ENCODE assay signal across 1 cellular context in the genomic region with DNA sequence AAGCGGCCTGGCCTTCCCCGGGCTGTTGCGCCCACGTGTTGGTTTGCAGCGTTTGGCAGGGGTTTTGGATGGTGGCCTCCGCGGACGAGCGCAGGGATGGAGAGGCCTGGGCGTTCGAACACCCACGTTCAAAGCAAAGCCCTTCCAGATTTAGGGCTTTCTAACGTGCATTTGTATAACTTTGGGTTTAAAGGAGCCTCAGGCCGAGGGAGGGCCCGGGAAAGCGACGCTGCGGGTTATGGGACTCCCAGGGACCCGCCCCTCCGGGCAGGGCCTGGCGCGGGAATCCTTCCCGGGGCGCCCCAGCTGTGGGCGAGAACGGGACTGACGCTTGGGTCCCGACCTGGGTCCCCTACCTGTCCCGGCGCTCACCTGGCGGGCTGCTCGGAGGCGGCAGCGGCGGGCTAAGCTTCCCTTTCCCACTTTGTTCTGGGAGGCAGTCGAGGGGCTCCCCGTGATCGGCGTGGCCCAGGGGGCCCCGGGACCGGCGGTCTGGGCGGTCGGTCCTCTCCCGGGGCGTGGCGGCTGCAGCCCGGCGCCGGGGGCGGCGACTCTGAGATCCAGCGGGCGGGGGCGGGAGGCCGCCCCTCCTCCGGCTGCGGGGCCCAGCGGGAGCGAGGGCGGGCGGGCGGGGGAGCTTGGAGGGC.
TF ChIP-seq lines count a peak whose summit lies in the region.

A gene with protein sequence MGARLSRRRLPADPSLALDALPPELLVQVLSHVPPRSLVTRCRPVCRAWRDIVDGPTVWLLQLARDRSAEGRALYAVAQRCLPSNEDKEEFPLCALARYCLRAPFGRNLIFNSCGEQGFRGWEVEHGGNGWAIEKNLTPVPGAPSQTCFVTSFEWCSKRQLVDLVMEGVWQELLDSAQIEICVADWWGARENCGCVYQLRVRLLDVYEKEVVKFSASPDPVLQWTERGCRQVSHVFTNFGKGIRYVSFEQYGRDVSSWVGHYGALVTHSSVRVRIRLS (minus strand): TSS at position 529 of the 647 bp plus-strand sequence. CDS start 25,423 bp downstream, outside the sequence.

TF ChIP-seq in HEK293, 187 proteins besides CTCF, POLR2A, EP300 and RAD21 (continued from another document and continues in another):
- peak; percentile 91 for TF ChIP-seq ZNF501 (tag by site-specific recombination; IDR thresholded peaks at IDR 0.05)
- peak; percentile 99 for TF ChIP-seq IKZF3 (tag by site-specific recombination; IDR thresholded peaks at IDR 0.05)
- TF ChIP-seq ZNF341 (tag by site-specific recombination; IDR thresholded peaks at IDR 0.05; ENCODE audit: low read depth), result peak; percentile 96
- peak; percentile 98 for TF ChIP-seq ZNF600 (tag by site-specific recombination; IDR thresholded peaks at IDR 0.05)
- no peak for TF ChIP-seq ZNF37A (tag by site-specific recombination; IDR thresholded peaks at IDR 0.05)
- TF ChIP-seq, protein P1, sequence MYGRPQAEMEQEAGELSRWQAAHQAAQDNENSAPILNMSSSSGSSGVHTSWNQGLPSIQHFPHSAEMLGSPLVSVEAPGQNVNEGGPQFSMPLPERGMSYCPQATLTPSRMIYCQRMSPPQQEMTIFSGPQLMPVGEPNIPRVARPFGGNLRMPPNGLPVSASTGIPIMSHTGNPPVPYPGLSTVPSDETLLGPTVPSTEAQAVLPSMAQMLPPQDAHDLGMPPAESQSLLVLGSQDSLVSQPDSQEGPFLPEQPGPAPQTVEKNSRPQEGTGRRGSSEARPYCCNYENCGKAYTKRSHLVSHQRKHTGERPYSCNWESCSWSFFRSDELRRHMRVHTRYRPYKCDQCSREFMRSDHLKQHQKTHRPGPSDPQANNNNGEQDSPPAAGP (tag by site-specific recombination; IDR thresholded peaks at IDR 0.05), result peak; percentile 84
- peak; percentile 99 for TF ChIP-seq ZNF561 (tag by site-specific recombination; IDR thresholded peaks at IDR 0.05; ENCODE audit: borderline replicate concordance)
- TF ChIP-seq ZFP37 (tag by site-specific recombination; IDR thresholded peaks at IDR 0.05), result peak; percentile 94; the same call in 1 of the 2 replicates
- peak; percentile 59; the same call in 1 of the 2 replicates for TF ChIP-seq ZBTB21 (tag by site-specific recombination; IDR thresholded peaks at IDR 0.05)
- TF ChIP-seq, protein P2, sequence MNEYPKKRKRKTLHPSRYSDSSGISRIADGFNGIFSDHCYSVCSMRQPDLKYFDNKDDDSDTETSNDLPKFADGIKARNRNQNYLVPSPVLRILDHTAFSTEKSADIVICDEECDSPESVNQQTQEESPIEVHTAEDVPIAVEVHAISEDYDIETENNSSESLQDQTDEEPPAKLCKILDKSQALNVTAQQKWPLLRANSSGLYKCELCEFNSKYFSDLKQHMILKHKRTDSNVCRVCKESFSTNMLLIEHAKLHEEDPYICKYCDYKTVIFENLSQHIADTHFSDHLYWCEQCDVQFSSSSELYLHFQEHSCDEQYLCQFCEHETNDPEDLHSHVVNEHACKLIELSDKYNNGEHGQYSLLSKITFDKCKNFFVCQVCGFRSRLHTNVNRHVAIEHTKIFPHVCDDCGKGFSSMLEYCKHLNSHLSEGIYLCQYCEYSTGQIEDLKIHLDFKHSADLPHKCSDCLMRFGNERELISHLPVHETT (tag by site-specific recombination; IDR thresholded peaks at IDR 0.05), result peak; percentile 52
- TF ChIP-seq GLIS1 (tag by site-specific recombination; IDR thresholded peaks at IDR 0.05), result peak; percentile 91
- TF ChIP-seq, protein P3, sequence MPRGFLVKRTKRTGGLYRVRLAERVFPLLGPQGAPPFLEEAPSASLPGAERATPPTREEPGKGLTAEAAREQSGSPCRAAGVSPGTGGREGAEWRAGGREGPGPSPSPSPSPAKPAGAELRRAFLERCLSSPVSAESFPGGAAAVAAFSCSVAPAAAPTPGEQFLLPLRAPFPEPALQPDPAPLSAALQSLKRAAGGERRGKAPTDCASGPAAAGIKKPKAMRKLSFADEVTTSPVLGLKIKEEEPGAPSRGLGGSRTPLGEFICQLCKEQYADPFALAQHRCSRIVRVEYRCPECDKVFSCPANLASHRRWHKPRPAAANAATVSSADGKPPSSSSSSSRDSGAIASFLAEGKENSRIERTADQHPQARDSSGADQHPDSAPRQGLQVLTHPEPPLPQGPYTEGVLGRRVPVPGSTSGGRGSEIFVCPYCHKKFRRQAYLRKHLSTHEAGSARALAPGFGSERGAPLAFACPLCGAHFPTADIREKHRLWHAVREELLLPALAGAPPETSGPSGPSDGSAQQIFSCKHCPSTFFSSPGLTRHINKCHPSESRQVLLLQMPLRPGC (tag by site-specific recombination; IDR thresholded peaks at IDR 0.05), result no peak
- TF ChIP-seq, protein P4, sequence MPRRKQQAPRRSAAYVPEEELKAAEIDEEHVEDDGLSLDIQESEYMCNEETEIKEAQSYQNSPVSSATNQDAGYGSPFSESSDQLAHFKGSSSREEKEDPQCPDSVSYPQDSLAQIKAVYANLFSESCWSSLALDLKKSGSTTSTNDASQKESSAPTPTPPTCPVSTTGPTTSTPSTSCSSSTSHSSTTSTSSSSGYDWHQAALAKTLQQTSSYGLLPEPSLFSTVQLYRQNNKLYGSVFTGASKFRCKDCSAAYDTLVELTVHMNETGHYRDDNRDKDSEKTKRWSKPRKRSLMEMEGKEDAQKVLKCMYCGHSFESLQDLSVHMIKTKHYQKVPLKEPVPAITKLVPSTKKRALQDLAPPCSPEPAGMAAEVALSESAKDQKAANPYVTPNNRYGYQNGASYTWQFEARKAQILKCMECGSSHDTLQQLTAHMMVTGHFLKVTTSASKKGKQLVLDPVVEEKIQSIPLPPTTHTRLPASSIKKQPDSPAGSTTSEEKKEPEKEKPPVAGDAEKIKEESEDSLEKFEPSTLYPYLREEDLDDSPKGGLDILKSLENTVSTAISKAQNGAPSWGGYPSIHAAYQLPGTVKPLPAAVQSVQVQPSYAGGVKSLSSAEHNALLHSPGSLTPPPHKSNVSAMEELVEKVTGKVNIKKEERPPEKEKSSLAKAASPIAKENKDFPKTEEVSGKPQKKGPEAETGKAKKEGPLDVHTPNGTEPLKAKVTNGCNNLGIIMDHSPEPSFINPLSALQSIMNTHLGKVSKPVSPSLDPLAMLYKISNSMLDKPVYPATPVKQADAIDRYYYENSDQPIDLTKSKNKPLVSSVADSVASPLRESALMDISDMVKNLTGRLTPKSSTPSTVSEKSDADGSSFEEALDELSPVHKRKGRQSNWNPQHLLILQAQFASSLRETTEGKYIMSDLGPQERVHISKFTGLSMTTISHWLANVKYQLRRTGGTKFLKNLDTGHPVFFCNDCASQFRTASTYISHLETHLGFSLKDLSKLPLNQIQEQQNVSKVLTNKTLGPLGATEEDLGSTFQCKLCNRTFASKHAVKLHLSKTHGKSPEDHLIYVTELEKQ (tag by site-specific recombination; IDR thresholded peaks at IDR 0.05; ENCODE audit: borderline replicate concordance), result peak; percentile 67; the same call in 1 of the 2 replicates
- 0 out of 2 replicates have a peak, but pooled peaks have one; percentile 3 for TF ChIP-seq ZNF146 (tag by site-specific recombination; IDR thresholded peaks at IDR 0.05)
- no peak for TF ChIP-seq ZNF670 (tag by site-specific recombination; IDR thresholded peaks at IDR 0.05; ENCODE audit: low read depth)
- TF ChIP-seq ZNF660 (tag by site-specific recombination; IDR thresholded peaks at IDR 0.05), result peak; percentile 90
- TF ChIP-seq TRIM28 (IDR thresholded peaks at IDR 0.05; ENCODE audit: borderline replicate concordance, low read length), result no peak
- peak; percentile 100 for TF ChIP-seq GLIS2 (tag by site-specific recombination; IDR thresholded peaks at IDR 0.05)
- TF ChIP-seq, protein P5, sequence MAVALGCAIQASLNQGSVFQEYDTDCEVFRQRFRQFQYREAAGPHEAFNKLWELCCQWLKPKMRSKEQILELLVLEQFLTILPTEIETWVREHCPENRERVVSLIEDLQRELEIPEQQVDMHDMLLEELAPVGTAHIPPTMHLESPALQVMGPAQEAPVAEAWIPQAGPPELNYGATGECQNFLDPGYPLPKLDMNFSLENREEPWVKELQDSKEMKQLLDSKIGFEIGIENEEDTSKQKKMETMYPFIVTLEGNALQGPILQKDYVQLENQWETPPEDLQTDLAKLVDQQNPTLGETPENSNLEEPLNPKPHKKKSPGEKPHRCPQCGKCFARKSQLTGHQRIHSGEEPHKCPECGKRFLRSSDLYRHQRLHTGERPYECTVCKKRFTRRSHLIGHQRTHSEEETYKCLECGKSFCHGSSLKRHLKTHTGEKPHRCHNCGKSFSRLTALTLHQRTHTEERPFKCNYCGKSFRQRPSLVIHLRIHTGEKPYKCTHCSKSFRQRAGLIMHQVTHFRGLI (tag by site-specific recombination; IDR thresholded peaks at IDR 0.05), result peak; percentile 75
- peak; percentile 95 for TF ChIP-seq ZNF76 (tag by site-specific recombination; IDR thresholded peaks at IDR 0.05; ENCODE audit: borderline replicate concordance, low read depth)
- TF ChIP-seq, protein P6, sequence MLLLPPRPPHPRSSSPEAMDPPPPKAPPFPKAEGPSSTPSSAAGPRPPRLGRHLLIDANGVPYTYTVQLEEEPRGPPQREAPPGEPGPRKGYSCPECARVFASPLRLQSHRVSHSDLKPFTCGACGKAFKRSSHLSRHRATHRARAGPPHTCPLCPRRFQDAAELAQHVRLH (tag by site-specific recombination; IDR thresholded peaks at IDR 0.05), result peak; percentile 85
- TF ChIP-seq ZXDB (tag by site-specific recombination; IDR thresholded peaks at IDR 0.05), result peak; percentile 99
- peak; percentile 52; the same call in 1 of the 2 replicates for TF ChIP-seq OVOL3 (tag by site-specific recombination; IDR thresholded peaks at IDR 0.05)
- TF ChIP-seq ZNF585B (tag by site-specific recombination; IDR thresholded peaks at IDR 0.05), result no peak
- TF ChIP-seq, protein P7, sequence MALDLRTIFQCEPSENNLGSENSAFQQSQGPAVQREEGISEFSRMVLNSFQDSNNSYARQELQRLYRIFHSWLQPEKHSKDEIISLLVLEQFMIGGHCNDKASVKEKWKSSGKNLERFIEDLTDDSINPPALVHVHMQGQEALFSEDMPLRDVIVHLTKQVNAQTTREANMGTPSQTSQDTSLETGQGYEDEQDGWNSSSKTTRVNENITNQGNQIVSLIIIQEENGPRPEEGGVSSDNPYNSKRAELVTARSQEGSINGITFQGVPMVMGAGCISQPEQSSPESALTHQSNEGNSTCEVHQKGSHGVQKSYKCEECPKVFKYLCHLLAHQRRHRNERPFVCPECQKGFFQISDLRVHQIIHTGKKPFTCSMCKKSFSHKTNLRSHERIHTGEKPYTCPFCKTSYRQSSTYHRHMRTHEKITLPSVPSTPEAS (tag by site-specific recombination; IDR thresholded peaks at IDR 0.05), result peak; percentile 35; the same call in 1 of the 2 replicates
- TF ChIP-seq, protein P8, sequence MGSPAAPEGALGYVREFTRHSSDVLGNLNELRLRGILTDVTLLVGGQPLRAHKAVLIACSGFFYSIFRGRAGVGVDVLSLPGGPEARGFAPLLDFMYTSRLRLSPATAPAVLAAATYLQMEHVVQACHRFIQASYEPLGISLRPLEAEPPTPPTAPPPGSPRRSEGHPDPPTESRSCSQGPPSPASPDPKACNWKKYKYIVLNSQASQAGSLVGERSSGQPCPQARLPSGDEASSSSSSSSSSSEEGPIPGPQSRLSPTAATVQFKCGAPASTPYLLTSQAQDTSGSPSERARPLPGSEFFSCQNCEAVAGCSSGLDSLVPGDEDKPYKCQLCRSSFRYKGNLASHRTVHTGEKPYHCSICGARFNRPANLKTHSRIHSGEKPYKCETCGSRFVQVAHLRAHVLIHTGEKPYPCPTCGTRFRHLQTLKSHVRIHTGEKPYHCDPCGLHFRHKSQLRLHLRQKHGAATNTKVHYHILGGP (tag by site-specific recombination; IDR thresholded peaks at IDR 0.05), result 0 out of 2 replicates have a peak, but pooled peaks have one; percentile 36
- TF ChIP-seq ZBTB17 (tag by site-specific recombination; IDR thresholded peaks at IDR 0.05), result peak; percentile 78
- TF ChIP-seq ZBTB48 (tag by site-specific recombination; IDR thresholded peaks at IDR 0.05), result peak; percentile 98
- TF ChIP-seq ZNF335 (tag by site-specific recombination; conservative IDR thresholded peaks at IDR 0.05), result peak; percentile 99
- no peak; the same call in 1 of the 2 replicates for TF ChIP-seq ZNF623 (tag by site-specific recombination; IDR thresholded peaks at IDR 0.05)
- TF ChIP-seq WT1 (tag by site-specific recombination; IDR thresholded peaks at IDR 0.05), result peak; percentile 76
- TF ChIP-seq KLF9 (tag by site-specific recombination; IDR thresholded peaks at IDR 0.05; ENCODE audit: low read depth), result peak; percentile 96
- TF ChIP-seq SCRT1 (tag by site-specific recombination; IDR thresholded peaks at IDR 0.05; ENCODE audit: borderline replicate concordance), result peak; percentile 97
- TF ChIP-seq ZNF133 (tag by site-specific recombination; IDR thresholded peaks at IDR 0.05), result 0 out of 2 replicates have a peak, but pooled peaks have one; percentile 13
- TF ChIP-seq, protein P9, sequence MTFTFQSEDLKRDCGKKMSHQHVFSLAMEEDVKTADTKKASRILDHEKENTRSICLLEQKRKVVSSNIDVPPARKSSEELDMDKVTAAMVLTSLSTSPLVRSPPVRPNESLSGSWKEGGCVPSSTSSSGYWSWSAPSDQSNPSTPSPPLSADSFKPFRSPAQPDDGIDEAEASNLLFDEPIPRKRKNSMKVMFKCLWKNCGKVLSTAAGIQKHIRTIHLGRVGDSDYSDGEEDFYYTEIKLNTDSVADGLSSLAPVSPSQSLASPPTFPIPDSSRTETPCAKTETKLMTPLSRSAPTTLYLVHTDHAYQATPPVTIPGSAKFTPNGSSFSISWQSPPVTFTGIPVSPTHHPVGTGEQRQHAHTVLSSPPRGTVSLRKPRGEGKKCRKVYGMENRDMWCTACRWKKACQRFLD (tag by site-specific recombination; IDR thresholded peaks at IDR 0.05), result peak; percentile 72; the same call in 1 of the 2 replicates
- TF ChIP-seq ZSCAN16 (tag by site-specific recombination; IDR thresholded peaks at IDR 0.05), result peak; percentile 74; the same call in 1 of the 2 replicates
- peak; percentile 97 for TF ChIP-seq ZBTB7A (tag by site-specific recombination; IDR thresholded peaks at IDR 0.05; ENCODE audit: low read depth)
- peak; percentile 94 for TF ChIP-seq SP3 (tag by site-specific recombination; IDR thresholded peaks at IDR 0.05)
- TF ChIP-seq, protein P10, sequence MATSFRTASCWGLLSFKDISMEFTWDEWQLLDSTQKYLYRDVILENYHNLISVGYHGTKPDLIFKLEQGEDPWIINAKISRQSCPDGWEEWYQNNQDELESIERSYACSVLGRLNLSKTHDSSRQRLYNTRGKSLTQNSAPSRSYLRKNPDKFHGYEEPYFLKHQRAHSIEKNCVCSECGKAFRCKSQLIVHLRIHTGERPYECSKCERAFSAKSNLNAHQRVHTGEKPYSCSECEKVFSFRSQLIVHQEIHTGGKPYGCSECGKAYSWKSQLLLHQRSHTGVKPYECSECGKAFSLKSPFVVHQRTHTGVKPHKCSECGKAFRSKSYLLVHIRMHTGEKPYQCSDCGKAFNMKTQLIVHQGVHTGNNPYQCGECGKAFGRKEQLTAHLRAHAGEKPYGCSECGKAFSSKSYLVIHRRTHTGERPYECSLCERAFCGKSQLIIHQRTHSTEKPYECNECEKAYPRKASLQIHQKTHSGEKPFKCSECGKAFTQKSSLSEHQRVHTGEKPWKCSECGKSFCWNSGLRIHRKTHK (tag by site-specific recombination; IDR thresholded peaks at IDR 0.05), result no peak
- no peak for TF ChIP-seq TCF7L2 (IDR thresholded peaks at IDR 0.05; ENCODE audit: borderline replicate concordance, low read depth, low read length)
